Comparison of ENCODE assay signal across 33 cellular contexts in the genomic region with DNA sequence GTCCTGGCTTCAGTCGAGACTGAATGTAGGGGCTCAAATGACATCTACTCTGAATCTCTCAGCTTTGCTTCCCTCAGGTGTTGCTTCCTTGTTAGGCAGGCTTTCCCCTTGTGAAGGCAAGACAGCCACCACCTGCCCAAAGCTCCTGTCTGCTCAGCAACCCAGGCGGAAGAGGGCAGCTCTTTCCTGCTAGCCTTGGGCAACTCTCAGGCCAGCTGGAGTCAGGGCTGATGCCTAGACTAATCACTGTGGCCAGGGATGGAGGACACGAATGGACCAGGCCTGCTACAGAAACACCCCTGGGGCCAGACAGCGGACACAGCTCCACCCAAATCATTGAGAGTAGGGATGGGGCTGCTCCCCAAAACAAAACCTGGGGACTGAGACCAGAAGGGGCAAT.
"Had no signal": no experiment of that assay in that cellular context is flagged by ENCODE, and none has a peak within 500 bp of the region (broad histone marks: within the 10 kb centered on the region; RNA-seq: fewer than 3 reads in every experiment).

No MANE protein-coding gene starts in this region.

- H3K4me1 ChIP-seq: adrenal gland, body of pancreas, colonic mucosa, foreskin keratinocyte had no signal

- H3K4me3 Mint-ChIP-seq: activated CD4-positive, alpha-beta memory T cell treated with anti-CD3 and anti-CD28 coated beads for 36 hours; activated CD4-positive, alpha-beta T cell treated with anti-CD3 and anti-CD28 coated beads for 36 hours; activated CD4-positive, alpha-beta T cell treated with anti-CD3 and anti-CD28 coated beads, Interleukin-2, amount 10 ng/mL, durations not matched to agents 24 days and 14 days; activated CD8-positive, alpha-beta T cell treated with anti-CD3 and anti-CD28 coated beads, Interleukin-2, amount 10 ng/mL, durations not matched to agents 7 days and 5 days; activated naive CD4-positive, alpha-beta T cell treated with anti-CD3 and anti-CD28 coated beads, Interleukin-2, amount 50 U/mL, for 24 hours; activated naive CD8-positive, alpha-beta T cell treated with anti-CD3 and anti-CD28 coated beads for 36 hours; activated naive CD8-positive, alpha-beta T cell treated with anti-CD3 and anti-CD28 coated beads, Interleukin-2, amount 50 U/mL, for 24 hours; activated T-cell treated with anti-CD3 and anti-CD28 coated beads, Interleukin-2, amount 50 U/mL, for 24 hours; activated T-helper 17 cell treated with anti-CD3 and anti-CD28 coated beads, Interleukin-2, amount 50 U/mL, for 72 hours; dendritic cell treated with granulocyte-macrophage colony-stimulating factor and Interleukin-4, amounts not matched to agents 40 ng/mL and 50 ng/mL, for 4 days; effector memory CD8-positive, alpha-beta T cell had no signal

- ATAC-seq: activated CD4-positive, alpha-beta T cell treated with anti-CD3 and anti-CD28 coated beads for 36 hours; activated CD8-positive, alpha-beta T cell treated with anti-CD3 and anti-CD28 coated beads, Interleukin-2, amount 10 ng/mL, durations not matched to agents 7 days and 5 days; body of pancreas; effector memory CD8-positive, alpha-beta T cell; gastrocnemius medialis; heart left ventricle had no signal

- H3K4me1 Mint-ChIP-seq: activated naive CD4-positive, alpha-beta T cell treated with anti-CD3 and anti-CD28 coated beads, Interleukin-2, amount 50 U/mL, for 24 hours; activated T-helper 17 cell treated with anti-CD3 and anti-CD28 coated beads, Interleukin-2, amount 50 U/mL, for 72 hours had no signal

- H3K36me3 Mint-ChIP-seq: activated CD4-positive, alpha-beta memory T cell treated with anti-CD3 and anti-CD28 coated beads for 36 hours; activated naive CD4-positive, alpha-beta T cell treated with anti-CD3 and anti-CD28 coated beads, Interleukin-2, amount 50 U/mL, for 24 hours; activated naive CD8-positive, alpha-beta T cell treated with anti-CD3 and anti-CD28 coated beads for 36 hours had no signal

- H3K27ac ChIP-seq: adrenal gland, body of pancreas, colonic mucosa, dorsolateral prefrontal cortex, esophagus muscularis mucosa, foreskin keratinocyte, gastrocnemius medialis had no signal

- H3K9me3 Mint-ChIP-seq: activated CD4-positive, alpha-beta memory T cell treated with anti-CD3 and anti-CD28 coated beads for 36 hours; activated CD4-positive, alpha-beta T cell treated with anti-CD3 and anti-CD28 coated beads, Interleukin-2, amount 10 ng/mL, durations not matched to agents 24 days and 14 days; activated naive CD4-positive, alpha-beta T cell treated with anti-CD3 and anti-CD28 coated beads, Interleukin-2, amount 50 U/mL, for 24 hours; activated naive CD8-positive, alpha-beta T cell treated with anti-CD3 and anti-CD28 coated beads for 36 hours; activated naive CD8-positive, alpha-beta T cell treated with anti-CD3 and anti-CD28 coated beads, Interleukin-2, amount 50 U/mL, for 24 hours; activated T-cell treated with anti-CD3 and anti-CD28 coated beads, Interleukin-2, amount 50 U/mL, for 24 hours; activated T-helper 17 cell treated with anti-CD3 and anti-CD28 coated beads, Interleukin-2, amount 50 U/mL, for 72 hours; dendritic cell treated with granulocyte-macrophage colony-stimulating factor and Interleukin-4, amounts not matched to agents 40 ng/mL and 50 ng/mL, for 4 days; effector memory CD8-positive, alpha-beta T cell had no signal

- H3K36me3 ChIP-seq: adrenal gland, colonic mucosa, esophagus muscularis mucosa, gastrocnemius medialis, heart left ventricle had no signal

- DNase-seq: activated CD4-positive, alpha-beta memory T cell treated with anti-CD3 and anti-CD28 coated beads for 36 hours; activated CD4-positive, alpha-beta T cell treated with anti-CD3 and anti-CD28 coated beads for 36 hours; activated CD4-positive, alpha-beta T cell treated with anti-CD3 and anti-CD28 coated beads, Interleukin-2, amount 10 ng/mL, durations not matched to agents 24 days and 14 days; activated CD4-positive, CD25-positive, alpha-beta regulatory T cell; activated CD4-positive, CD25-positive, alpha-beta regulatory T cell treated with anti-CD3 and anti-CD28 coated beads, Interleukin-2, amount 50 U/mL, for 72 hours; activated CD8-positive, alpha-beta T cell treated with anti-CD3 and anti-CD28 coated beads, Interleukin-2, amount 10 ng/mL, durations not matched to agents 7 days and 5 days; activated effector memory CD4-positive, alpha-beta T cell treated with Interleukin-2 at 50 U/mL for 16 hours; activated gamma-delta T cell treated with Interleukin-2 at 50 U/mL for 16 hours; activated naive CD4-positive, alpha-beta T cell treated with Interleukin-2 at 50 U/mL for 16 hours; activated naive CD8-positive, alpha-beta T cell treated with anti-CD3 and anti-CD28 coated beads for 36 hours; activated naive CD8-positive, alpha-beta T cell treated with anti-CD3 and anti-CD28 coated beads, Interleukin-2, amount 50 U/mL, for 24 hours; activated T-cell treated with anti-CD3 and anti-CD28 coated beads for 4 hours; activated T-cell treated with anti-CD3 and anti-CD28 coated beads, Interleukin-2, amount 50 U/mL, for 24 hours; adrenal gland; amygdala; aorta; body of pancreas; central memory CD4-positive, alpha-beta T cell; cerebellar nuclear complex; colonic mucosa; dorsolateral prefrontal cortex; effector CD4-positive, alpha-beta T cell; effector memory CD8-positive, alpha-beta T cell; erythroblast; foreskin keratinocyte; gastrocnemius medialis; glutamatergic neuron; T-helper 2 cell had no signal

- H3K9me3 ChIP-seq: adrenal gland, body of pancreas, colonic mucosa, esophagus muscularis mucosa, gastrocnemius medialis, heart left ventricle had no signal

- H3K4me3 ChIP-seq: adrenal gland, body of pancreas, colonic mucosa, dorsolateral prefrontal cortex, esophagus muscularis mucosa, gastrocnemius medialis, heart left ventricle had no signal

- H3K27me3 Mint-ChIP-seq: activated naive CD4-positive, alpha-beta T cell treated with anti-CD3 and anti-CD28 coated beads, Interleukin-2, amount 50 U/mL, for 24 hours had no signal

- H3K27ac Mint-ChIP-seq: activated CD4-positive, alpha-beta memory T cell treated with anti-CD3 and anti-CD28 coated beads for 36 hours; activated CD4-positive, alpha-beta T cell treated with anti-CD3 and anti-CD28 coated beads for 36 hours; activated CD4-positive, alpha-beta T cell treated with anti-CD3 and anti-CD28 coated beads, Interleukin-2, amount 10 ng/mL, durations not matched to agents 24 days and 14 days; activated CD8-positive, alpha-beta T cell treated with anti-CD3 and anti-CD28 coated beads, Interleukin-2, amount 10 ng/mL, durations not matched to agents 7 days and 5 days; activated naive CD4-positive, alpha-beta T cell treated with anti-CD3 and anti-CD28 coated beads, Interleukin-2, amount 50 U/mL, for 24 hours; activated naive CD8-positive, alpha-beta T cell treated with anti-CD3 and anti-CD28 coated beads for 36 hours; activated naive CD8-positive, alpha-beta T cell treated with anti-CD3 and anti-CD28 coated beads, Interleukin-2, amount 50 U/mL, for 24 hours; activated T-helper 17 cell treated with anti-CD3 and anti-CD28 coated beads, Interleukin-2, amount 50 U/mL, for 72 hours; dendritic cell treated with granulocyte-macrophage colony-stimulating factor and Interleukin-4, amounts not matched to agents 40 ng/mL and 50 ng/mL, for 4 days; effector memory CD8-positive, alpha-beta T cell had no signal

- H3K27me3 ChIP-seq: adrenal gland, body of pancreas, colonic mucosa, dorsolateral prefrontal cortex, esophagus muscularis mucosa, gastrocnemius medialis, heart left ventricle had no signal
